ENCODE assay signal across 7 cellular contexts in the genomic region with DNA sequence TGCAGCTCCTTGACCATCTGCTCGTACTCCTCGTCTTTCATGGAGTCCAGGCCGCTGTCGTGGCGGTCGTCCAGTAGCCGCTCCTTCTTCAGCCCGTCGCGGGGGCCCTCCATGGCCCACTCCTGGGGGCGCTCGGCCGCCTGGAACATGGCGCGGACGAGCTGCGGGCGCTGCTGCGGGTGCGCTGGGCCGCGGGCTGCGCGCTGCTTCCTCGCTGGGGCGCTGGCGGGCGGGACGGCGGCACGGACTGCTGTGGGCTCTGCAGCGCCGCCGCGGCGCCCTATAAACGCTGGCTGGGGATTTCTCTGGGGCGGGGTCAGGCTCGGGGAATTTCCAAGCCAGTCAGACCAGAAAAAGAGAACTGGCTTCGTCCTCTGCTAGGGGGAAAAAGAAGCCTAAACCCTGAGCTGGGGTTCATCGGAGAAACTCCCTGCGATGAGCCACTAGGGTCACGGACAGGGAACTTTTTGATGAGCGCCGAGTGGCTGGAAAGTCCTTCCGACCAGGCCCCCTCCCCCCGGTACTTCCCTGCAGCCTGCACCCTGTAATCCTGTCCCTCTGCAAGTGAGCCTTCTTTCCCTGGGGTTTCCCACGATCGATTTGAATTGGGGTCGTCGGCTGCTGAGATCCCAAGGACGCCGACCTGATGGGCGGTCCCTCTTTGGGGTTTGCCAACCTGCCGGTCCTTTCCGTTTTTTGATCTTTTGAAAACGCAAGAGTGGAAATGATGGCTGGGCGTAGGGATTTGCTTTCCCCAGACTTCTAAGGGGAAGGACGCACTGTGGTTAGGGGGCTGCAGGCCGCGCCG. TPM values are rescaled to one million over a fixed set of nuclear protein-coding genes. Genes with fewer than 3 reads are reported as not detected.
DNase-seq lines count a peak whose midpoint lies in the region; ATAC-seq, FAIRE-seq and TF ChIP-seq lines count a peak whose summit lies in the region.

A gene with protein sequence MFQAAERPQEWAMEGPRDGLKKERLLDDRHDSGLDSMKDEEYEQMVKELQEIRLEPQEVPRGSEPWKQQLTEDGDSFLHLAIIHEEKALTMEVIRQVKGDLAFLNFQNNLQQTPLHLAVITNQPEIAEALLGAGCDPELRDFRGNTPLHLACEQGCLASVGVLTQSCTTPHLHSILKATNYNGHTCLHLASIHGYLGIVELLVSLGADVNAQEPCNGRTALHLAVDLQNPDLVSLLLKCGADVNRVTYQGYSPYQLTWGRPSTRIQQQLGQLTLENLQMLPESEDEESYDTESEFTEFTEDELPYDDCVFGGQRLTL (minus strand): TSS at position 254 of the 808 bp plus-strand sequence. CDS start 105 bp downstream, at position 149.

- peak in 1 of 3 experiments; percentile 10 for TF ChIP-seq CTCF in ascending aorta (IDR thresholded peaks at IDR 0.05)
- peak; percentile 33 for TF ChIP-seq CTCF in retinal pigment epithelial cell (conservative IDR thresholded peaks at IDR 0.05; ENCODE audit: low read depth, low read length)

- ATAC-seq in HG02943 (IDR thresholded peaks at IDR 0.05; ENCODE audit: low read depth, unreplicated experiment), result peak; percentile 58

- H3K9me3 ChIP-seq in ascending aorta, result no peaks in the 10 kb centered on the region

- H3K4me3 Mint-ChIP-seq in T-helper 2 cell treated with Interferon-gamma antibody and Interleukin-4, amounts not matched to agents 5 μg/mL and 100 μg/mL, for 36 hours, result peak within 1 kb of the TSS; percentile 94

- no peaks in the 10 kb centered on the region for H3K27me3 ChIP-seq in ascending aorta

- H3K4me3 ChIP-seq in ascending aorta, result peak within 1 kb of the TSS; percentile 80 to 94
- H3K4me3 ChIP-seq in retinal pigment epithelial cell (ENCODE audit: low read length), result peak within 1 kb of the TSS; percentile 81

- peaks cover 18 to 31% of the 10 kb centered on the region in 2 donors for H3K4me1 ChIP-seq in ascending aorta

- peaks cover 37 to 40% of the 10 kb centered on the region in 2 donors for H3K36me3 ChIP-seq in ascending aorta

- H3K4me1 Mint-ChIP-seq in T-helper 2 cell treated with Interferon-gamma antibody and Interleukin-4, amounts not matched to agents 5 μg/mL and 100 μg/mL, for 36 hours (ENCODE audit: low read depth), result peaks cover 46% of the 10 kb centered on the region

- H3K36me3 Mint-ChIP-seq in T-helper 2 cell treated with Interferon-gamma antibody and Interleukin-4, amounts not matched to agents 5 μg/mL and 100 μg/mL, for 36 hours (ENCODE audit: low read depth), result peaks cover 40% of the 10 kb centered on the region

- peak within 1 kb of the TSS; percentile 97 for H3K27ac Mint-ChIP-seq in T-helper 2 cell treated with Interferon-gamma antibody and Interleukin-4, amounts not matched to agents 5 μg/mL and 100 μg/mL, for 36 hours

- H3K9me3 Mint-ChIP-seq in T-helper 2 cell treated with Interferon-gamma antibody and Interleukin-4, amounts not matched to agents 5 μg/mL and 100 μg/mL, for 36 hours, result no peaks in the 10 kb centered on the region

- H3K27me3 Mint-ChIP-seq in T-helper 2 cell treated with Interferon-gamma antibody and Interleukin-4, amounts not matched to agents 5 μg/mL and 100 μg/mL, for 36 hours (ENCODE audit: low read depth), result no peaks in the 10 kb centered on the region

- peak within 1 kb of the TSS; percentile 99 for H3K27ac ChIP-seq in ascending aorta

- intact Hi-C loops in ascending aorta (cut with DNase I), result loop anchor here (1.0 to 10.0 kb wide), 6 partner anchors 112 to 870 kb away; a partner anchor contains a TSS

- peak; percentile 77 for DNase-seq in GM18507 (ENCODE audit: extremely low spot score, insufficient read length, low read depth)
- DNase-seq in NCI-H187 treated with DMSO at 0.1 percent for 48 hours (lab: John Stamatoyannopoulos, UW), result peak; percentile 37
- DNase-seq in T-helper 2 cell treated with Interferon-gamma antibody and Interleukin-4, amounts not matched to agents 5 μg/mL and 100 μg/mL, for 36 hours (ENCODE audit: low spot score), result peak; percentile 96
- DNase-seq in ascending aorta (ENCODE audit: low spot score in 2 of 2), result peak; percentile 51 to 95
- DNase-seq in hepatic stellate cell (ENCODE audit: low spot score), result peak; percentile 83
- DNase-seq in retinal pigment epithelial cell (ENCODE audit: low read depth), result no peak

- peak; percentile 95 for FAIRE-seq in GM18507 (lab: Jason Lieb, UNC)

RNA-seq across cellular contexts. Expression of the gene that starts here (rescaled TPM):
- total RNA-seq in ascending aorta, result 944 TPM
